Comparison of ENCODE assay signal across 8 cellular contexts in genomic region chr20:46324960-46325703, GRCh38. TPM values are rescaled to one million over a fixed set of nuclear protein-coding genes. Genes with fewer than 3 reads are reported as not detected.
A peak's percentile ranks its signal among the peaks of the same experiment; 100 is the strongest.
DNase-seq lines count a peak whose midpoint lies in the region; ATAC-seq and TF ChIP-seq lines count a peak whose summit lies in the region.

No MANE protein-coding gene starts in this region.

- H4K8ac ChIP-seq in H9 (replicated peaks; ENCODE audit: insufficient read length, low read depth, low read length), result no peak overlapping the region

- peak; percentile 36 for DNase-seq in COLO829 (ENCODE audit: low spot score)
- peak; percentile 56 for DNase-seq in H9
- peak; percentile 63 for DNase-seq in SK-N-DZ (ENCODE audit: low spot score)
- peak; percentile 44 for DNase-seq in kidney tubule cell (ENCODE audit: low spot score)
- DNase-seq in stimulated activated CD4-positive, alpha-beta T cell treated with anti-CD3 and anti-CD28 coated beads, Interleukin-2, amount 100 ng/mL, for 24 hours, result no peak

- no peak overlapping the region for H4K91ac ChIP-seq in H9 (ENCODE audit: insufficient read length, low read depth, low read length)

- H3K18ac ChIP-seq in H9 (ENCODE audit: insufficient read length, low read depth, low read length), result no peak overlapping the region

- H2BK15ac ChIP-seq in H9 (ENCODE audit: low read depth, low read length), result no peak overlapping the region

- H2BK20ac ChIP-seq in H9 (ENCODE audit: low read depth, low read length, poor library complexity, severe bottlenecking), result no peak overlapping the region

- no CpG with 5 or more reads among the region's 6 CpGs for WGBS in H9 (ENCODE audit: extremely low coverage, insufficient read length, low lambda C conversion rate)

- no peak overlapping the region for H3T11ph ChIP-seq in H9 (ENCODE audit: low read length)

- no peaks in the 10 kb centered on the region for H3K23me2 ChIP-seq in H9 (ENCODE audit: insufficient read length, low read depth, low read length, poor library complexity, severe bottlenecking)

- no peak overlapping the region for H2BK120ac ChIP-seq in H9 (ENCODE audit: low read depth, low read length, poor library complexity, severe bottlenecking)

- no peak overlapping the region for H3K14ac ChIP-seq in H9 (ENCODE audit: insufficient read depth, low read length)

- no peaks in the 10 kb centered on the region; the same call in 1 of the 2 replicates for H3K27me3 ChIP-seq in H9 (ENCODE audit: insufficient read depth, low read length)

- H2BK12ac ChIP-seq in H9 (ENCODE audit: insufficient read length, low read depth, low read length), result no peak overlapping the region

- H3K79me2 ChIP-seq in H9 (ENCODE audit: insufficient read depth, low read length), result no peaks in the 10 kb centered on the region

- H3K4me1 Mint-ChIP-seq in H9, result peaks cover 2 to 22% of the 10 kb centered on the region in 2 experiments

- 0 out of 7 replicates have a peak overlapping the region, but pooled peaks of 1 of the 3 experiments have one; percentile 27 for H3K27ac Mint-ChIP-seq in H9

- ATAC-seq in GM18870 (IDR thresholded peaks at IDR 0.05; ENCODE audit: unreplicated experiment) (no peak), GM18867 (IDR thresholded peaks at IDR 0.05; ENCODE audit: unreplicated experiment) (no peak), HG02623 (IDR thresholded peaks at IDR 0.05; ENCODE audit: unreplicated experiment) (no peak)

- no peaks in the 10 kb centered on the region for H3K36me3 Mint-ChIP-seq in H9 (ENCODE audit: insufficient read depth in 1 of 3, low read depth in 3 of 3)

- peak; percentile 63 for TF ChIP-seq CTCF in H9 (conservative IDR thresholded peaks at IDR 0.05)

- no peak overlapping the region for H3K23ac ChIP-seq in H9 (ENCODE audit: insufficient read length, low read depth, low read length)

- no peak overlapping the region for H3K4me2 ChIP-seq in H9 (ENCODE audit: insufficient read depth, insufficient read length, low read length)

- no peaks in the 10 kb centered on the region; a peak in 1 of 5 replicates for H3K9me3 Mint-ChIP-seq in H9

- H3K9me3 ChIP-seq in H9 (ENCODE audit: control insufficient read depth, low read depth, low read length), result no peaks in the 10 kb centered on the region

- no peak overlapping the region for H2AK5ac ChIP-seq in H9 (ENCODE audit: insufficient read length, low read length)

- H3K9ac ChIP-seq in H9 (ENCODE audit: extremely low read depth, insufficient read length, low read length), result no peak overlapping the region

- no peaks in the 10 kb centered on the region for H4K20me1 ChIP-seq in H9 (ENCODE audit: control insufficient read depth, insufficient read depth, insufficient read length)

- no peaks in the 10 kb centered on the region for H3K4me1 ChIP-seq in H9 (ENCODE audit: insufficient read depth, low read length)

- H3K56ac ChIP-seq in H9 (ENCODE audit: insufficient read length, low read depth, low read length), result no peak overlapping the region

- H3K27me3 Mint-ChIP-seq in H9 (ENCODE audit: low read depth), result peaks cover 24% of the 10 kb centered on the region

- H2BK5ac ChIP-seq in H9 (ENCODE audit: insufficient read length, low read length), result no peak overlapping the region

- H3K79me1 ChIP-seq in H9 (ENCODE audit: insufficient read depth, low read depth, low read length, poor library complexity, severe bottlenecking), result no peaks in the 10 kb centered on the region

- H4K5ac ChIP-seq in H9 (ENCODE audit: insufficient read length, low read depth, low read length), result no peak overlapping the region

- no peak overlapping the region for H3K27ac ChIP-seq in H9 (ENCODE audit: insufficient read length, low read depth, low read length)

- H3K4ac ChIP-seq in H9 (ENCODE audit: low read depth, low read length), result no peak overlapping the region

- no peak overlapping the region for H2AFZ ChIP-seq in H9 (ENCODE audit: low read length)

- no peak overlapping the region for H3K4me3 Mint-ChIP-seq in H9

RNA-seq across cellular contexts. Expression of gene CDH22, which starts 16.8 kb away (rescaled TPM):
- 0.20 TPM in 1 of 2 replicates, not detected in the other for total RNA-seq in H9 (2021)
- 0.14 TPM in 1 of 2 replicates, not detected in the other for polyA plus RNA-seq in SK-N-DZ (2014; cell fraction: cytosol; rRNA removed)
- polyA plus RNA-seq in SK-N-DZ (2014; cell fraction: nucleus; rRNA removed), result not detected in 2 replicates

Comparison
In these comparisons a context has a peak if more than half of its experiments do, and no peak if none do; other contexts are left out.
1. DNase-seq: peak in COLO829 (single experiment), H9 (single experiment), SK-N-DZ (single experiment) and kidney tubule cell (single experiment); none in stimulated activated CD4-positive, alpha-beta T cell treated with anti-CD3 and anti-CD28 coated beads, Interleukin-2, amount 100 ng/mL, for 24 hours (0 of 2).